ENCODE assay signal across 13 cellular contexts in the genomic region with DNA sequence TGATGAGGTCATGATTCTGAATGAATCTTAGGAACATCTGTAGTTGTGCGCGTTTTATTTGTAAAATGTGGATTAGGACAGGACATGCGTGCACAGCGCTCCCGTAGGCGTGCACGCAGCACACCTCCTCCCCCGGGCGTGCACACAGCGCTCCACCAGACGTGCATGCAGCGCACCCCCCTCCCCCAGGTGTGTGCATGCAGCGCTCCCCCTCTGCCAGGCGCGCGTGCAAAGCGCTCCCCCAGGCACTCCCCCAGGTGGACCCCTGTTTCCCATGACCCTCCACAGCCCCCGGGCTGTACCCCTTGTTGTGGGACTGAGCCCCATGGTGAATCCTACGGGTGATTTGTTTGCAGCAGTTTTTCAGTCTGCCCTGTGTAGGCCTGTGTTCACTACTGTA.
DNase-seq lines count a peak whose midpoint lies in the region; ATAC-seq and TF ChIP-seq lines count a peak whose summit lies in the region.
"Had no signal": no experiment of that assay in that cellular context is flagged by ENCODE, and none has a peak within 500 bp of the region (broad histone marks: within the 10 kb centered on the region; RNA-seq: fewer than 3 reads in every experiment).

No MANE protein-coding gene starts in this region.

- H2AFZ ChIP-seq in neuronal stem cell (ENCODE audit: low read length): no peak overlapping the region

- H3K79me1 ChIP-seq in neuronal stem cell (ENCODE audit: low read depth, low read length): peaks cover 2% of the 10 kb centered on the region

- H3K27me3 ChIP-seq in neuronal stem cell (ENCODE audit: control insufficient read depth in 3 of 3, insufficient read depth in 3 of 3, low read depth in 1 of 3, low read length in 3 of 3) (no peaks in the 10 kb centered on the region), tibial artery (no peaks in the 10 kb centered on the region), lower lobe of right lung (ENCODE audit: low read depth) (no peaks in the 10 kb centered on the region)
- H3K27me3 ChIP-seq: BE2C had no signal

- peak overlapping the region; percentile 20 for H3K23ac ChIP-seq in neuronal stem cell (ENCODE audit: low read depth, low read length, poor library complexity)

- H3K4ac ChIP-seq in neuronal stem cell (ENCODE audit: low read length): no peak overlapping the region

- no peak overlapping the region for H2AK5ac ChIP-seq in neuronal stem cell (ENCODE audit: low read depth, low read length)

- no peak overlapping the region for H3K4me3 Mint-ChIP-seq in stimulated activated naive CD8-positive, alpha-beta T cell treated with anti-CD3 and anti-CD28 coated beads, Interleukin-15, Interleukin-2, amounts not matched to agents 100 ng/mL and 50 ng/mL, for 24 hours
- H3K4me3 Mint-ChIP-seq in activated T-helper 17 cell treated with anti-CD3 and anti-CD28 coated beads, Interleukin-2, amount 50 U/mL, for 72 hours: no peak overlapping the region

- peaks cover 75% of the 10 kb centered on the region for H3K36me3 Mint-ChIP-seq in stimulated activated naive CD8-positive, alpha-beta T cell treated with anti-CD3 and anti-CD28 coated beads, Interleukin-15, Interleukin-2, amounts not matched to agents 100 ng/mL and 50 ng/mL, for 24 hours (ENCODE audit: low read depth)
- peaks cover 88% of the 10 kb centered on the region for H3K36me3 Mint-ChIP-seq in activated T-helper 17 cell treated with anti-CD3 and anti-CD28 coated beads, Interleukin-2, amount 50 U/mL, for 72 hours (ENCODE audit: low read depth)

- H2BK5ac ChIP-seq in neuronal stem cell (ENCODE audit: low read length): no peak overlapping the region

- H4K91ac ChIP-seq in neuronal stem cell (ENCODE audit: low read depth, low read length, poor library complexity): no peak overlapping the region

- no peak overlapping the region for H3K4me3 ChIP-seq in neuronal stem cell (ENCODE audit: low read length in 2 of 2)
- H3K4me3 ChIP-seq in tibial artery: no peak overlapping the region
- no peak overlapping the region for H3K4me3 ChIP-seq in lower lobe of right lung

- whole genome bisulfite sequencing in neuronal stem cell (ENCODE audit: extremely low coverage in 2 of 2, insufficient read length in 2 of 2, insufficient replicate concordance in 1 of 2), 2 donors: no CpG with 5 or more reads among the region's 19 CpGs

- H3K36me3 ChIP-seq in neuronal stem cell (replicated peaks in 1 of 2; ENCODE audit: control insufficient read depth in 2 of 2, insufficient read depth in 2 of 2, low read length in 2 of 2) (peaks cover 53 to 98% of the 10 kb centered on the region in 2 donors), tibial artery (peaks cover 54 to 97% (median 90%) of the 10 kb centered on the region in 3 donors), lower lobe of right lung (peaks cover 88% of the 10 kb centered on the region)

- H3K4me1 Mint-ChIP-seq in stimulated activated naive CD8-positive, alpha-beta T cell treated with anti-CD3 and anti-CD28 coated beads, Interleukin-15, Interleukin-2, amounts not matched to agents 100 ng/mL and 50 ng/mL, for 24 hours (ENCODE audit: low read depth): peaks cover 56% of the 10 kb centered on the region
- peaks cover 29% of the 10 kb centered on the region for H3K4me1 Mint-ChIP-seq in activated T-helper 17 cell treated with anti-CD3 and anti-CD28 coated beads, Interleukin-2, amount 50 U/mL, for 72 hours

- no peak for DNase-seq in stimulated activated naive CD8-positive, alpha-beta T cell treated with anti-CD3 and anti-CD28 coated beads, Interleukin-15, Interleukin-2, amounts not matched to agents 100 U/mL and 50 U/mL, for 24 hours
- DNase-seq in neuronal stem cell (ENCODE audit: low spot score) (no peak), tibial artery (no peak), lower lobe of right lung (no peak)
- DNase-seq: BE2C, EL, KG1, NCI-H1048, NCI-H146, NCI-H2081 treated with DMSO at 0.1 percent for 48 hours had no signal

- no peak for ATAC-seq in stimulated activated naive CD8-positive, alpha-beta T cell treated with anti-CD3 and anti-CD28 coated beads, Interleukin-15, Interleukin-2, amounts not matched to agents 100 U/mL and 50 U/mL, for 24 hours
- ATAC-seq in activated T-helper 17 cell treated with anti-CD3 and anti-CD28 coated beads, Interleukin-2, amount 50 U/mL, for 72 hours (replicated peaks): no peak
- no peak for ATAC-seq in HG03432 (IDR thresholded peaks at IDR 0.05; ENCODE audit: unreplicated experiment)
- ATAC-seq in lower lobe of right lung: no peak

- H3K14ac ChIP-seq in neuronal stem cell (ENCODE audit: low read length): no peak overlapping the region

- H3K27ac Mint-ChIP-seq in stimulated activated naive CD8-positive, alpha-beta T cell treated with anti-CD3 and anti-CD28 coated beads, Interleukin-15, Interleukin-2, amounts not matched to agents 100 ng/mL and 50 ng/mL, for 24 hours: peak overlapping the region; percentile 70
- peak overlapping the region; percentile 42 for H3K27ac Mint-ChIP-seq in activated T-helper 17 cell treated with anti-CD3 and anti-CD28 coated beads, Interleukin-2, amount 50 U/mL, for 72 hours

- TF ChIP-seq CTCF in tibial artery (IDR thresholded peaks at IDR 0.05) (no peak), lower lobe of right lung (IDR thresholded peaks at IDR 0.05) (no peak)

- no peak overlapping the region for H4K8ac ChIP-seq in neuronal stem cell (ENCODE audit: low read depth, low read length)

- H3K9me3 ChIP-seq in neuronal stem cell (replicated peaks in 1 of 2; ENCODE audit: control insufficient read depth in 2 of 2, insufficient read depth in 1 of 2, low read depth in 1 of 2, low read length in 2 of 2): peaks cover 0 to 7% of the 10 kb centered on the region in 2 donors
- no peaks in the 10 kb centered on the region for H3K9me3 ChIP-seq in tibial artery
- no peaks in the 10 kb centered on the region for H3K9me3 ChIP-seq in lower lobe of right lung
- H3K9me3 ChIP-seq: BE2C had no signal

- peaks cover 1% of the 10 kb centered on the region for H3K9me3 Mint-ChIP-seq in stimulated activated naive CD8-positive, alpha-beta T cell treated with anti-CD3 and anti-CD28 coated beads, Interleukin-15, Interleukin-2, amounts not matched to agents 100 ng/mL and 50 ng/mL, for 24 hours
- H3K9me3 Mint-ChIP-seq in activated T-helper 17 cell treated with anti-CD3 and anti-CD28 coated beads, Interleukin-2, amount 50 U/mL, for 72 hours: no peaks in the 10 kb centered on the region

- H3K27me3 Mint-ChIP-seq in stimulated activated naive CD8-positive, alpha-beta T cell treated with anti-CD3 and anti-CD28 coated beads, Interleukin-15, Interleukin-2, amounts not matched to agents 100 ng/mL and 50 ng/mL, for 24 hours: no peaks in the 10 kb centered on the region
- H3K27me3 Mint-ChIP-seq in activated T-helper 17 cell treated with anti-CD3 and anti-CD28 coated beads, Interleukin-2, amount 50 U/mL, for 72 hours: no peaks in the 10 kb centered on the region

- H2BK15ac ChIP-seq in neuronal stem cell (ENCODE audit: low read length): no peak overlapping the region

- H3K9ac ChIP-seq in neuronal stem cell (ENCODE audit: low read depth, low read length, poor library complexity): no peak overlapping the region

- H3K18ac ChIP-seq in neuronal stem cell (ENCODE audit: low read length): no peak overlapping the region

- H3K4me1 ChIP-seq in neuronal stem cell (ENCODE audit: control insufficient read depth in 2 of 2, insufficient read depth in 1 of 2, low read depth in 1 of 2, low read length in 2 of 2): no peaks in the 10 kb centered on the region
- no peaks in the 10 kb centered on the region for H3K4me1 ChIP-seq in tibial artery
- no peaks in the 10 kb centered on the region for H3K4me1 ChIP-seq in lower lobe of right lung
- H3K4me1 ChIP-seq: BE2C had no signal

- no peak overlapping the region for H3K27ac ChIP-seq in neuronal stem cell (replicated peaks; ENCODE audit: low read length)
- H3K27ac ChIP-seq in tibial artery: no peak overlapping the region
- no peak overlapping the region for H3K27ac ChIP-seq in lower lobe of right lung

- H3K4me2 ChIP-seq in neuronal stem cell (ENCODE audit: insufficient read depth, low read length, poor library complexity, severe bottlenecking): no peak overlapping the region

- H2BK12ac ChIP-seq in neuronal stem cell (ENCODE audit: low read length): no peak overlapping the region

- H2BK120ac ChIP-seq in neuronal stem cell (ENCODE audit: low read depth, low read length): no peak overlapping the region

- intact Hi-C loops in tibial artery (cut with DNase I; ENCODE audit: low total_unique reads): no loop called here
- intact Hi-C loops in lower lobe of right lung (cut with DNase I): no loop called here
